In genomic region chr4:1239141-1239948, GRCh38 we compare ENCODE assay signal across 14 cellular contexts. TPM values are rescaled to one million over a fixed set of nuclear protein-coding genes. Genes with fewer than 3 reads are reported as not detected.
DNase-seq lines count a peak whose midpoint lies in the region; ATAC-seq, FAIRE-seq and TF ChIP-seq lines count a peak whose summit lies in the region.
"Had no signal": no experiment of that assay in that cellular context is flagged by ENCODE, and none has a peak within 500 bp of the region (broad histone marks: within the 10 kb centered on the region; RNA-seq: fewer than 3 reads in every experiment).

No MANE protein-coding gene starts in this region.

- H4K20me1 ChIP-seq in Karpas-422 (ENCODE audit: insufficient read depth, low read depth, low read length), result peaks cover 60% of the 10 kb centered on the region

- no peaks in the 10 kb centered on the region for H3K27me3 ChIP-seq in right lobe of liver
- no peaks in the 10 kb centered on the region for H3K27me3 ChIP-seq in gastrocnemius medialis
- H3K27me3 ChIP-seq in Karpas-422 (ENCODE audit: low read length), result no peaks in the 10 kb centered on the region

- TF ChIP-seq POLR2A in GM12892 (IDR thresholded peaks at IDR 0.05; ENCODE audit: low read depth, low read length) (peak; percentile 42; the same call in 1 of the 2 replicates), right lobe of liver (IDR thresholded peaks at IDR 0.05) (no peak), gastrocnemius medialis (IDR thresholded peaks at IDR 0.05) (no peak)

- intact Hi-C loops in right lobe of liver (cut with DNase I), result no loop called here
- intact Hi-C loops in gastrocnemius medialis (cut with DNase I; ENCODE audit: low total_unique reads), result no loop called here

- H3K9me3 ChIP-seq in right lobe of liver (no peaks in the 10 kb centered on the region), gastrocnemius medialis (no peaks in the 10 kb centered on the region), Karpas-422 (ENCODE audit: low read length) (no peaks in the 10 kb centered on the region)

- no peaks in the 10 kb centered on the region for H3K9me2 ChIP-seq in Karpas-422 (replicated peaks; ENCODE audit: insufficient read depth, low read length)

- CTCF ChIA-PET in RWPE1 (lab: Yijun Ruan, JAX), result no interaction called here

- in situ Hi-C loops in gastrocnemius medialis (cut with MboI; ENCODE audit: low sequenced_read_pairs in 4 of 4), result no loop called here

- DNase-seq in GM12892 (ENCODE audit: insufficient read length) (peak; percentile 27), RWPE1 (ENCODE audit: low spot score) (no peak), right lobe of liver (peak; percentile 18 to 48 (median 37)), gastrocnemius medialis (peak; percentile 4 to 41), Karpas-422 (no peak), activated gamma-delta T cell (lab: John Stamatoyannopoulos, UW) (no peak), DMS153 treated with DMSO at 0.1 percent for 48 hours (lab: John Stamatoyannopoulos, UW; ENCODE audit: unreplicated experiment) (no peak)
- DNase-seq: CD4-positive, alpha-beta memory T cell; GF-D8; HFFc6; NCI-H1105; stimulated activated CD4-positive, alpha-beta T cell treated with anti-CD3 and anti-CD28 coated beads, Interleukin-4, amount 100 ng/mL, for 4 hours; stimulated activated naive B cell treated with anti-CD40 and anti-IgM and Interleukin-4, amounts not matched to agents 10 μg/mL and 1 μg/mL and 100 μg/mL, for 72 hours; SW 1271 had no signal

- H3K9ac ChIP-seq in Karpas-422 (ENCODE audit: low read length), result no peak overlapping the region

- ATAC-seq in right lobe of liver, result no peak
- ATAC-seq in gastrocnemius medialis, result peak; percentile 42 to 59
- ATAC-seq: stimulated activated naive B cell treated with anti-CD40 and anti-IgM and Interleukin-4, amounts not matched to agents 10 μg/mL and 1 μg/mL and 100 μg/mL, for 72 hours had no signal

- no peak overlapping the region for H3K4me2 ChIP-seq in Karpas-422 (ENCODE audit: low read depth, low read length, poor library complexity, severe bottlenecking)

- H3K4me1 ChIP-seq in right lobe of liver (peaks cover 0 to 36% (median 20%) of the 10 kb centered on the region in 4 donors), gastrocnemius medialis (peaks cover 22 to 41% of the 10 kb centered on the region in 2 donors), Karpas-422 (ENCODE audit: low read length) (no peaks in the 10 kb centered on the region)

- H2AFZ ChIP-seq in Karpas-422 (ENCODE audit: low read length), result no peak overlapping the region

- peaks cover 43% of the 10 kb centered on the region for H3K79me2 ChIP-seq in Karpas-422 (ENCODE audit: low read length)

- H3K4me3 ChIP-seq in right lobe of liver (no peak overlapping the region), gastrocnemius medialis (no peak overlapping the region), Karpas-422 (ENCODE audit: low read length) (no peak overlapping the region)

- H3K27ac ChIP-seq in RWPE1, result peak overlapping the region; percentile 51
- H3K27ac ChIP-seq in right lobe of liver, result no peak overlapping the region
- peak overlapping the region; percentile 7 to 47 (median 28) for H3K27ac ChIP-seq in gastrocnemius medialis
- H3K27ac ChIP-seq in Karpas-422 (ENCODE audit: low read length), result no peak overlapping the region

- POLR2A ChIA-PET in RWPE1 (lab: Yijun Ruan, JAX; ENCODE audit: low non-redundant PET), result no interaction called here

- no peak for FAIRE-seq in GM12892 (lab: Jason Lieb, UNC)

- TF ChIP-seq CTCF in RWPE1 (conservative IDR thresholded peaks at IDR 0.05; ENCODE audit: low read depth) (no peak), right lobe of liver (IDR thresholded peaks at IDR 0.05) (no peak), gastrocnemius medialis (IDR thresholded peaks at IDR 0.05 in 4 of 5, conservative IDR thresholded peaks at IDR 0.05 in 1 of 5) (no peak)

- H3K36me3 ChIP-seq in right lobe of liver, result peaks cover 0 to 35% (median 8%) of the 10 kb centered on the region in 4 donors
- peaks cover 0 to 38% of the 10 kb centered on the region in 2 donors for H3K36me3 ChIP-seq in gastrocnemius medialis
- H3K36me3 ChIP-seq in Karpas-422 (ENCODE audit: insufficient read depth, low read length), result no peaks in the 10 kb centered on the region

- 69% methylated on average over 5 of the region's 43 CpGs for WGBS in right lobe of liver (ENCODE audit: insufficient coverage, low coverage, low lambda C conversion rate, missing lambda C conversion rate)

RNA-seq across cellular contexts. Expression of gene CTBP1, which starts 9.6 kb away (rescaled TPM):
- 45.7 TPM for polyA plus RNA-seq in GM12892 (2012; ENCODE audit: missing spikeins)
- 10 to 100 TPM; 74.8 to 85.5 (median 79.4) TPM for total RNA-seq in right lobe of liver
- 100 to 1,000 TPM; 126 to 224 (median 169) TPM for total RNA-seq in gastrocnemius medialis
- 86.9 and 184 TPM in 2 replicates for total RNA-seq in Karpas-422 (2014; rRNA removed; shearing (Covaris generic); ENCODE audit: low replicate concordance)

RNA-seq across cellular contexts. Expression of gene MAEA, which starts 50.3 kb away (rescaled TPM):
- polyA plus RNA-seq in GM12892 (2012; ENCODE audit: missing spikeins), result 19.6 TPM
- total RNA-seq in right lobe of liver, result 10 to 100 TPM; 24.3 to 42.0 (median 27.9) TPM
- 10 to 100 TPM; 30.0 to 42.7 (median 34.3) TPM for total RNA-seq in gastrocnemius medialis
- total RNA-seq in Karpas-422 (2014; rRNA removed; shearing (Covaris generic); ENCODE audit: low replicate concordance), result 31.3 and 54.0 TPM in 2 replicates

Comparison
In these comparisons a context has a peak if more than half of its experiments do, and no peak if none do; other contexts are left out.
1. DNase-seq: peak in GM12892 (single experiment), right lobe of liver (3 of 3) and gastrocnemius medialis (2 of 2); none in RWPE1 (single experiment), Karpas-422 (single experiment), activated gamma-delta T cell (single experiment) and DMS153 treated with DMSO at 0.1 percent for 48 hours (single experiment).
2. H3K27ac ChIP-seq: peak in RWPE1 (single experiment) and gastrocnemius medialis (4 of 4); none in right lobe of liver (0 of 3) and Karpas-422 (single experiment).
3. ATAC-seq: peak in gastrocnemius medialis (2 of 2); none in right lobe of liver (0 of 4).